ENCODE assay signal across 1 cellular context in the genomic region with DNA sequence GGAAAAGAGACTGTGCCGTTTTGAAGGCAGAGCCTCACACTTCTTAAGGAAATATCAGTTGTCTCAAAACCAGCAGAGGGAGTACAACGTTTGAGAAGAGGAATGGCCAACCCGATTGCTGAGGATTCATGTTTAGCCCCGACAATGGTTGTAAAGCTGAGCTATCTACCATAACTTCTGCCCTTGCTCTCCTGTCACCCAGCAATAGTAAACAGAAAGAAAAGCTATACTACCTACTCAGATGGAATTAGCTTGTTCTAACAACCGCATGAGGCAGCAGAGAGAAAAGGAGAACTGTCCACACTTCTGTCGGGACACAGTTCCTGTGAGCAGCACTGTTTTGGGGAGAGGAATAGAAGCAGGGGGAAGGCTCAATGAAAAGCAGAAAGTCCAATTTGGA.
TF ChIP-seq lines count a peak whose summit lies in the region.

No MANE protein-coding gene starts in this region.

TF ChIP-seq in K562, 482 proteins besides CTCF, POLR2A, EP300 and RAD21 (continued from another document and continues in another):
- TF ChIP-seq CHAMP1 (IDR thresholded peaks at IDR 0.05) (no peak), SPI1 (IDR thresholded peaks at IDR 0.05; ENCODE audit: borderline replicate concordance, low read depth, low read length) (peak; percentile 86), WHSC1 (IDR thresholded peaks at IDR 0.05; ENCODE audit: low read length) (no peak), ZNF41 (CRISPR knock-in tag; conservative IDR thresholded peaks at IDR 0.05) (no peak), NCOR1 (IDR thresholded peaks at IDR 0.05) (no peak), PPARD (CRISPR knock-in tag; IDR thresholded peaks at IDR 0.05) (no peak), MLX (CRISPR knock-in tag; conservative IDR thresholded peaks at IDR 0.05) (no peak), SMAD4 (CRISPR knock-in tag; conservative IDR thresholded peaks at IDR 0.05) (no peak), ZNF589 (CRISPR knock-in tag; IDR thresholded peaks at IDR 0.05; ENCODE audit: low read depth) (no peak), CREBBP (IDR thresholded peaks at IDR 0.05; ENCODE audit: low read depth, low read length) (no peak), SETDB1 (IDR thresholded peaks at IDR 0.05; ENCODE audit: low read length) (no peak), ARID2 (IDR thresholded peaks at IDR 0.05) (peak; percentile 73), NEUROD1 (IDR thresholded peaks at IDR 0.05; ENCODE audit: borderline replicate concordance, low read depth, low read length, partially characterized antibody) (no peak), SRSF9 (IDR thresholded peaks at IDR 0.05; ENCODE audit: borderline replicate concordance, low read depth, low read length) (no peak), TRIM28 (IDR thresholded peaks at IDR 0.05) (0 out of 2 replicates have a peak, but pooled peaks have one; percentile 51), SP2 (IDR thresholded peaks at IDR 0.05; ENCODE audit: extremely low read depth, low read depth, low read length, poor library complexity, severe bottlenecking) (no peak), NR1H2 (CRISPR knock-in tag; IDR thresholded peaks at IDR 0.05) (no peak), HDAC1 (IDR thresholded peaks at IDR 0.05) (peak in 1 of 2 experiments; percentile 32; a peak in 2 of 4 replicates), GABPA (tag; conservative IDR thresholded peaks at IDR 0.05; ENCODE audit: low read depth) (no peak), ZKSCAN1 (IDR thresholded peaks at IDR 0.05; ENCODE audit: low read depth, low read length) (no peak), DPF2 (IDR thresholded peaks at IDR 0.05) (no peak), PHF21A (IDR thresholded peaks at IDR 0.05; ENCODE audit: borderline replicate concordance, low read depth) (no peak), VEZF1 (CRISPR knock-in tag; IDR thresholded peaks at IDR 0.05) (no peak), RREB1 (CRISPR knock-in tag; IDR thresholded peaks at IDR 0.05) (no peak), HOXB6 (CRISPR knock-in tag; IDR thresholded peaks at IDR 0.05; ENCODE audit: borderline replicate concordance) (0 out of 2 replicates have a peak, but pooled peaks have one; percentile 42), ARNT (IDR thresholded peaks at IDR 0.05) (0 out of 4 replicates have a peak, but pooled peaks of 1 of the 2 experiments have one; percentile 34), YY1 (IDR thresholded peaks at IDR 0.05; ENCODE audit: borderline replicate concordance in 1 of 3, control insufficient read depth in 1 of 3, extremely low read depth in 1 of 3, insufficient read depth in 3 of 3, insufficient read length in 1 of 3, insufficient replicate concordance in 2 of 3, low read depth in 1 of 3, low read length in 2 of 3) (no peak), MAFG (tag; conservative IDR thresholded peaks at IDR 0.05) (no peak), MTA1 (IDR thresholded peaks at IDR 0.05; ENCODE audit: borderline replicate concordance) (no peak), SMARCA5 (IDR thresholded peaks at IDR 0.05) (peak; percentile 38; the same call in 1 of the 2 replicates), FOXM1 (IDR thresholded peaks at IDR 0.05; ENCODE audit: low read depth) (no peak), FOXM1 (CRISPR knock-in tag; IDR thresholded peaks at IDR 0.05; ENCODE audit: low read depth) (no peak), SREBF1 (IDR thresholded peaks at IDR 0.05; ENCODE audit: borderline replicate concordance, low read depth, low read length) (no peak)
- TF ChIP-seq, protein P1, sequence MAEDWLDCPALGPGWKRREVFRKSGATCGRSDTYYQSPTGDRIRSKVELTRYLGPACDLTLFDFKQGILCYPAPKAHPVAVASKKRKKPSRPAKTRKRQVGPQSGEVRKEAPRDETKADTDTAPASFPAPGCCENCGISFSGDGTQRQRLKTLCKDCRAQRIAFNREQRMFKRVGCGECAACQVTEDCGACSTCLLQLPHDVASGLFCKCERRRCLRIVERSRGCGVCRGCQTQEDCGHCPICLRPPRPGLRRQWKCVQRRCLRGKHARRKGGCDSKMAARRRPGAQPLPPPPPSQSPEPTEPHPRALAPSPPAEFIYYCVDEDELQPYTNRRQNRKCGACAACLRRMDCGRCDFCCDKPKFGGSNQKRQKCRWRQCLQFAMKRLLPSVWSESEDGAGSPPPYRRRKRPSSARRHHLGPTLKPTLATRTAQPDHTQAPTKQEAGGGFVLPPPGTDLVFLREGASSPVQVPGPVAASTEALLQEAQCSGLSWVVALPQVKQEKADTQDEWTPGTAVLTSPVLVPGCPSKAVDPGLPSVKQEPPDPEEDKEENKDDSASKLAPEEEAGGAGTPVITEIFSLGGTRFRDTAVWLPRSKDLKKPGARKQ (CRISPR knock-in tag; IDR thresholded peaks at IDR 0.05): no peak
- TF ChIP-seq, protein P2, sequence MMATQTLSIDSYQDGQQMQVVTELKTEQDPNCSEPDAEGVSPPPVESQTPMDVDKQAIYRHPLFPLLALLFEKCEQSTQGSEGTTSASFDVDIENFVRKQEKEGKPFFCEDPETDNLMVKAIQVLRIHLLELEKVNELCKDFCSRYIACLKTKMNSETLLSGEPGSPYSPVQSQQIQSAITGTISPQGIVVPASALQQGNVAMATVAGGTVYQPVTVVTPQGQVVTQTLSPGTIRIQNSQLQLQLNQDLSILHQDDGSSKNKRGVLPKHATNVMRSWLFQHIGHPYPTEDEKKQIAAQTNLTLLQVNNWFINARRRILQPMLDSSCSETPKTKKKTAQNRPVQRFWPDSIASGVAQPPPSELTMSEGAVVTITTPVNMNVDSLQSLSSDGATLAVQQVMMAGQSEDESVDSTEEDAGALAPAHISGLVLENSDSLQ (IDR thresholded peaks at IDR 0.05): 0 out of 2 replicates have a peak, but pooled peaks have one; percentile 15
- TF ChIP-seq, protein P3, sequence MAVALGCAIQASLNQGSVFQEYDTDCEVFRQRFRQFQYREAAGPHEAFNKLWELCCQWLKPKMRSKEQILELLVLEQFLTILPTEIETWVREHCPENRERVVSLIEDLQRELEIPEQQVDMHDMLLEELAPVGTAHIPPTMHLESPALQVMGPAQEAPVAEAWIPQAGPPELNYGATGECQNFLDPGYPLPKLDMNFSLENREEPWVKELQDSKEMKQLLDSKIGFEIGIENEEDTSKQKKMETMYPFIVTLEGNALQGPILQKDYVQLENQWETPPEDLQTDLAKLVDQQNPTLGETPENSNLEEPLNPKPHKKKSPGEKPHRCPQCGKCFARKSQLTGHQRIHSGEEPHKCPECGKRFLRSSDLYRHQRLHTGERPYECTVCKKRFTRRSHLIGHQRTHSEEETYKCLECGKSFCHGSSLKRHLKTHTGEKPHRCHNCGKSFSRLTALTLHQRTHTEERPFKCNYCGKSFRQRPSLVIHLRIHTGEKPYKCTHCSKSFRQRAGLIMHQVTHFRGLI (CRISPR knock-in tag; IDR thresholded peaks at IDR 0.05): no peak
- TF ChIP-seq, protein P4, sequence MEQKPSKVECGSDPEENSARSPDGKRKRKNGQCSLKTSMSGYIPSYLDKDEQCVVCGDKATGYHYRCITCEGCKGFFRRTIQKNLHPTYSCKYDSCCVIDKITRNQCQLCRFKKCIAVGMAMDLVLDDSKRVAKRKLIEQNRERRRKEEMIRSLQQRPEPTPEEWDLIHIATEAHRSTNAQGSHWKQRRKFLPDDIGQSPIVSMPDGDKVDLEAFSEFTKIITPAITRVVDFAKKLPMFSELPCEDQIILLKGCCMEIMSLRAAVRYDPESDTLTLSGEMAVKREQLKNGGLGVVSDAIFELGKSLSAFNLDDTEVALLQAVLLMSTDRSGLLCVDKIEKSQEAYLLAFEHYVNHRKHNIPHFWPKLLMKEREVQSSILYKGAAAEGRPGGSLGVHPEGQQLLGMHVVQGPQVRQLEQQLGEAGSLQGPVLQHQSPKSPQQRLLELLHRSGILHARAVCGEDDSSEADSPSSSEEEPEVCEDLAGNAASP (IDR thresholded peaks at IDR 0.05): no peak
- TF ChIP-seq, protein P5, sequence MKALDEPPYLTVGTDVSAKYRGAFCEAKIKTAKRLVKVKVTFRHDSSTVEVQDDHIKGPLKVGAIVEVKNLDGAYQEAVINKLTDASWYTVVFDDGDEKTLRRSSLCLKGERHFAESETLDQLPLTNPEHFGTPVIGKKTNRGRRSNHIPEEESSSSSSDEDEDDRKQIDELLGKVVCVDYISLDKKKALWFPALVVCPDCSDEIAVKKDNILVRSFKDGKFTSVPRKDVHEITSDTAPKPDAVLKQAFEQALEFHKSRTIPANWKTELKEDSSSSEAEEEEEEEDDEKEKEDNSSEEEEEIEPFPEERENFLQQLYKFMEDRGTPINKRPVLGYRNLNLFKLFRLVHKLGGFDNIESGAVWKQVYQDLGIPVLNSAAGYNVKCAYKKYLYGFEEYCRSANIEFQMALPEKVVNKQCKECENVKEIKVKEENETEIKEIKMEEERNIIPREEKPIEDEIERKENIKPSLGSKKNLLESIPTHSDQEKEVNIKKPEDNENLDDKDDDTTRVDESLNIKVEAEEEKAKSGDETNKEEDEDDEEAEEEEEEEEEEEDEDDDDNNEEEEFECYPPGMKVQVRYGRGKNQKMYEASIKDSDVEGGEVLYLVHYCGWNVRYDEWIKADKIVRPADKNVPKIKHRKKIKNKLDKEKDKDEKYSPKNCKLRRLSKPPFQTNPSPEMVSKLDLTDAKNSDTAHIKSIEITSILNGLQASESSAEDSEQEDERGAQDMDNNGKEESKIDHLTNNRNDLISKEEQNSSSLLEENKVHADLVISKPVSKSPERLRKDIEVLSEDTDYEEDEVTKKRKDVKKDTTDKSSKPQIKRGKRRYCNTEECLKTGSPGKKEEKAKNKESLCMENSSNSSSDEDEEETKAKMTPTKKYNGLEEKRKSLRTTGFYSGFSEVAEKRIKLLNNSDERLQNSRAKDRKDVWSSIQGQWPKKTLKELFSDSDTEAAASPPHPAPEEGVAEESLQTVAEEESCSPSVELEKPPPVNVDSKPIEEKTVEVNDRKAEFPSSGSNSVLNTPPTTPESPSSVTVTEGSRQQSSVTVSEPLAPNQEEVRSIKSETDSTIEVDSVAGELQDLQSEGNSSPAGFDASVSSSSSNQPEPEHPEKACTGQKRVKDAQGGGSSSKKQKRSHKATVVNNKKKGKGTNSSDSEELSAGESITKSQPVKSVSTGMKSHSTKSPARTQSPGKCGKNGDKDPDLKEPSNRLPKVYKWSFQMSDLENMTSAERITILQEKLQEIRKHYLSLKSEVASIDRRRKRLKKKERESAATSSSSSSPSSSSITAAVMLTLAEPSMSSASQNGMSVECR (CRISPR knock-in tag; IDR thresholded peaks at IDR 0.05): no peak
